In genomic region chr16:30651124-30652004, GRCh38 we compare ENCODE assay signal across 1 cellular context.
TF ChIP-seq lines count a peak whose summit lies in the region.

No MANE protein-coding gene starts in this region.

TF ChIP-seq in H1, 55 proteins besides CTCF, POLR2A, EP300 and RAD21:
- peak; percentile 73 for TF ChIP-seq TAF7 (optimal IDR thresholded peaks at IDR 0.05; ENCODE audit: borderline replicate concordance, low read depth, low read length)
- TF ChIP-seq ATF2 (IDR thresholded peaks at IDR 0.05; ENCODE audit: low read length): peak; percentile 30; the same call in 1 of the 2 replicates
- TF ChIP-seq CBX5 (IDR thresholded peaks at IDR 0.05; ENCODE audit: low read depth, low read length): no peak
- no peak for TF ChIP-seq SIX5 (IDR thresholded peaks at IDR 0.05; ENCODE audit: low read depth, low read length)
- TF ChIP-seq TCF12 (IDR thresholded peaks at IDR 0.05; ENCODE audit: low read depth, low read length): no peak
- TF ChIP-seq, protein P1, sequence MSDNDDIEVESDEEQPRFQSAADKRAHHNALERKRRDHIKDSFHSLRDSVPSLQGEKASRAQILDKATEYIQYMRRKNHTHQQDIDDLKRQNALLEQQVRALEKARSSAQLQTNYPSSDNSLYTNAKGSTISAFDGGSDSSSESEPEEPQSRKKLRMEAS (IDR thresholded peaks at IDR 0.05): 0 out of 2 replicates have a peak, but pooled peaks have one; percentile 37
- TF ChIP-seq USF2 (IDR thresholded peaks at IDR 0.05; ENCODE audit: low read length): no peak
- TF ChIP-seq BCL11A (IDR thresholded peaks at IDR 0.05; ENCODE audit: low read depth in 2 of 2, low read length in 2 of 2): no peak
- no peak for TF ChIP-seq RXRA (IDR thresholded peaks at IDR 0.05; ENCODE audit: insufficient read depth, low read depth, low read length)
- no peak for TF ChIP-seq POU5F1 (IDR thresholded peaks at IDR 0.05; ENCODE audit: low read depth, low read length)
- TF ChIP-seq RBBP5 (IDR thresholded peaks at IDR 0.05; ENCODE audit: borderline replicate concordance, low read depth, low read length): peak; percentile 52; the same call in 1 of the 2 replicates
- no peak for TF ChIP-seq CEBPB (IDR thresholded peaks at IDR 0.05; ENCODE audit: low read depth, low read length)
- TF ChIP-seq RNF2 (IDR thresholded peaks at IDR 0.05; ENCODE audit: borderline replicate concordance, low read depth, low read length, missing control alignments, poor library complexity, severe bottlenecking): no peak
- TF ChIP-seq PHF8 (conservative IDR thresholded peaks at IDR 0.05; ENCODE audit: low read depth, low read length): peak; percentile 7
- TF ChIP-seq EZH2 (IDR thresholded peaks at IDR 0.05; ENCODE audit: low read depth, low read length, severe bottlenecking): no peak
- TF ChIP-seq, protein P2, sequence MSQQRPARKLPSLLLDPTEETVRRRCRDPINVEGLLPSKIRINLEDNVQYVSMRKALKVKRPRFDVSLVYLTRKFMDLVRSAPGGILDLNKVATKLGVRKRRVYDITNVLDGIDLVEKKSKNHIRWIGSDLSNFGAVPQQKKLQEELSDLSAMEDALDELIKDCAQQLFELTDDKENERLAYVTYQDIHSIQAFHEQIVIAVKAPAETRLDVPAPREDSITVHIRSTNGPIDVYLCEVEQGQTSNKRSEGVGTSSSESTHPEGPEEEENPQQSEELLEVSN (IDR thresholded peaks at IDR 0.05): 0 out of 2 replicates have a peak, but pooled peaks have one; percentile 24
- peak; percentile 53 for TF ChIP-seq ASH2L (IDR thresholded peaks at IDR 0.05; ENCODE audit: low read length)
- 0 out of 2 replicates have a peak, but pooled peaks have one; percentile 9 for TF ChIP-seq GABPA (IDR thresholded peaks at IDR 0.05; ENCODE audit: borderline replicate concordance, insufficient read depth, low read length)
- no peak for TF ChIP-seq RFX5 (IDR thresholded peaks at IDR 0.05; ENCODE audit: borderline replicate concordance, low read depth, low read length)
- peak; percentile 52 for TF ChIP-seq KDM4A (IDR thresholded peaks at IDR 0.05; ENCODE audit: low read depth, low read length, severe bottlenecking)
- no peak for TF ChIP-seq KDM5A (IDR thresholded peaks at IDR 0.05; ENCODE audit: low read length)
- peak in 1 of 2 experiments; percentile 38; a peak in 1 of 4 replicates for TF ChIP-seq HDAC2 (IDR thresholded peaks at IDR 0.05; ENCODE audit: borderline replicate concordance in 1 of 2, low read depth in 2 of 2, low read length in 2 of 2)
- TF ChIP-seq CREB1 (IDR thresholded peaks at IDR 0.05): 0 out of 2 replicates have a peak, but pooled peaks have one; percentile 17
- TF ChIP-seq, protein P3, sequence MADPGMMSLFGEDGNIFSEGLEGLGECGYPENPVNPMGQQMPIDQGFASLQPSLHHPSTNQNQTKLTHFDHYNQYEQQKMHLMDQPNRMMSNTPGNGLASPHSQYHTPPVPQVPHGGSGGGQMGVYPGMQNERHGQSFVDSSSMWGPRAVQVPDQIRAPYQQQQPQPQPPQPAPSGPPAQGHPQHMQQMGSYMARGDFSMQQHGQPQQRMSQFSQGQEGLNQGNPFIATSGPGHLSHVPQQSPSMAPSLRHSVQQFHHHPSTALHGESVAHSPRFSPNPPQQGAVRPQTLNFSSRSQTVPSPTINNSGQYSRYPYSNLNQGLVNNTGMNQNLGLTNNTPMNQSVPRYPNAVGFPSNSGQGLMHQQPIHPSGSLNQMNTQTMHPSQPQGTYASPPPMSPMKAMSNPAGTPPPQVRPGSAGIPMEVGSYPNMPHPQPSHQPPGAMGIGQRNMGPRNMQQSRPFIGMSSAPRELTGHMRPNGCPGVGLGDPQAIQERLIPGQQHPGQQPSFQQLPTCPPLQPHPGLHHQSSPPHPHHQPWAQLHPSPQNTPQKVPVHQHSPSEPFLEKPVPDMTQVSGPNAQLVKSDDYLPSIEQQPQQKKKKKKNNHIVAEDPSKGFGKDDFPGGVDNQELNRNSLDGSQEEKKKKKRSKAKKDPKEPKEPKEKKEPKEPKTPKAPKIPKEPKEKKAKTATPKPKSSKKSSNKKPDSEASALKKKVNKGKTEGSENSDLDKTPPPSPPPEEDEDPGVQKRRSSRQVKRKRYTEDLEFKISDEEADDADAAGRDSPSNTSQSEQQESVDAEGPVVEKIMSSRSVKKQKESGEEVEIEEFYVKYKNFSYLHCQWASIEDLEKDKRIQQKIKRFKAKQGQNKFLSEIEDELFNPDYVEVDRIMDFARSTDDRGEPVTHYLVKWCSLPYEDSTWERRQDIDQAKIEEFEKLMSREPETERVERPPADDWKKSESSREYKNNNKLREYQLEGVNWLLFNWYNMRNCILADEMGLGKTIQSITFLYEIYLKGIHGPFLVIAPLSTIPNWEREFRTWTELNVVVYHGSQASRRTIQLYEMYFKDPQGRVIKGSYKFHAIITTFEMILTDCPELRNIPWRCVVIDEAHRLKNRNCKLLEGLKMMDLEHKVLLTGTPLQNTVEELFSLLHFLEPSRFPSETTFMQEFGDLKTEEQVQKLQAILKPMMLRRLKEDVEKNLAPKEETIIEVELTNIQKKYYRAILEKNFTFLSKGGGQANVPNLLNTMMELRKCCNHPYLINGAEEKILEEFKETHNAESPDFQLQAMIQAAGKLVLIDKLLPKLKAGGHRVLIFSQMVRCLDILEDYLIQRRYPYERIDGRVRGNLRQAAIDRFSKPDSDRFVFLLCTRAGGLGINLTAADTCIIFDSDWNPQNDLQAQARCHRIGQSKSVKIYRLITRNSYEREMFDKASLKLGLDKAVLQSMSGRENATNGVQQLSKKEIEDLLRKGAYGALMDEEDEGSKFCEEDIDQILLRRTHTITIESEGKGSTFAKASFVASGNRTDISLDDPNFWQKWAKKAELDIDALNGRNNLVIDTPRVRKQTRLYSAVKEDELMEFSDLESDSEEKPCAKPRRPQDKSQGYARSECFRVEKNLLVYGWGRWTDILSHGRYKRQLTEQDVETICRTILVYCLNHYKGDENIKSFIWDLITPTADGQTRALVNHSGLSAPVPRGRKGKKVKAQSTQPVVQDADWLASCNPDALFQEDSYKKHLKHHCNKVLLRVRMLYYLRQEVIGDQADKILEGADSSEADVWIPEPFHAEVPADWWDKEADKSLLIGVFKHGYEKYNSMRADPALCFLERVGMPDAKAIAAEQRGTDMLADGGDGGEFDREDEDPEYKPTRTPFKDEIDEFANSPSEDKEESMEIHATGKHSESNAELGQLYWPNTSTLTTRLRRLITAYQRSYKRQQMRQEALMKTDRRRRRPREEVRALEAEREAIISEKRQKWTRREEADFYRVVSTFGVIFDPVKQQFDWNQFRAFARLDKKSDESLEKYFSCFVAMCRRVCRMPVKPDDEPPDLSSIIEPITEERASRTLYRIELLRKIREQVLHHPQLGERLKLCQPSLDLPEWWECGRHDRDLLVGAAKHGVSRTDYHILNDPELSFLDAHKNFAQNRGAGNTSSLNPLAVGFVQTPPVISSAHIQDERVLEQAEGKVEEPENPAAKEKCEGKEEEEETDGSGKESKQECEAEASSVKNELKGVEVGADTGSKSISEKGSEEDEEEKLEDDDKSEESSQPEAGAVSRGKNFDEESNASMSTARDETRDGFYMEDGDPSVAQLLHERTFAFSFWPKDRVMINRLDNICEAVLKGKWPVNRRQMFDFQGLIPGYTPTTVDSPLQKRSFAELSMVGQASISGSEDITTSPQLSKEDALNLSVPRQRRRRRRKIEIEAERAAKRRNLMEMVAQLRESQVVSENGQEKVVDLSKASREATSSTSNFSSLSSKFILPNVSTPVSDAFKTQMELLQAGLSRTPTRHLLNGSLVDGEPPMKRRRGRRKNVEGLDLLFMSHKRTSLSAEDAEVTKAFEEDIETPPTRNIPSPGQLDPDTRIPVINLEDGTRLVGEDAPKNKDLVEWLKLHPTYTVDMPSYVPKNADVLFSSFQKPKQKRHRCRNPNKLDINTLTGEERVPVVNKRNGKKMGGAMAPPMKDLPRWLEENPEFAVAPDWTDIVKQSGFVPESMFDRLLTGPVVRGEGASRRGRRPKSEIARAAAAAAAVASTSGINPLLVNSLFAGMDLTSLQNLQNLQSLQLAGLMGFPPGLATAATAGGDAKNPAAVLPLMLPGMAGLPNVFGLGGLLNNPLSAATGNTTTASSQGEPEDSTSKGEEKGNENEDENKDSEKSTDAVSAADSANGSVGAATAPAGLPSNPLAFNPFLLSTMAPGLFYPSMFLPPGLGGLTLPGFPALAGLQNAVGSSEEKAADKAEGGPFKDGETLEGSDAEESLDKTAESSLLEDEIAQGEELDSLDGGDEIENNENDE (IDR thresholded peaks at IDR 0.05; ENCODE audit: insufficient replicate concordance, low read length): no peak
- TF ChIP-seq GTF2F1 (IDR thresholded peaks at IDR 0.05; ENCODE audit: borderline replicate concordance, low read depth, low read length): no peak
